Comparison of ENCODE assay signal across 8 cellular contexts in the genomic region with DNA sequence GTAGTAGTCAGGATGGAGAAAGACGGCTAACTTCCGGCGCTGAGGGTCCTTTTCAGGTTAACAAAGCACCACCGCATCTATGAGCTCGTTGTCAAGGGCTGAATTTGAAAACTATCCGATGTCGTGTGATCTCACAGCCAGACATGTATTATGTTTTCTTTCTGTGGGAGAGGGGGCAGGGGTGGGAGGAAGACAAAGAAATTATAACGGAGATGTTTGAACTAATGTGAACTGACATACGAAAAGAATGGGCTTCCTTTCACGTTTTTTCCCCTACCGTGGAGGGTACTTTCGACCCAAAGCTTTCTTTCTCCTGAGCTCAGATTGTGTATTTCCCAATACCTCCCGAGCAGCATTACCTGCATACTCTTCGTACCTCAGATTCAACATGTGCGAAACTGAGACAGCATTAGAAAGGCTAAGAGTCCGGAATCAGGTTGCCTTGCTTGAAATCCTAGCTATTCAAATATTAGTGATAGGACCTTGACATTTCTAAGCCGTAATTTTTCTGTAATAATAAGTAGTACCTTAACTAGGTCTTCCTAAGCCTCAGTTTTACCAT. TPM values are rescaled to one million over a fixed set of nuclear protein-coding genes. Genes with fewer than 3 reads are reported as not detected.
DNase-seq lines count a peak whose midpoint lies in the region; ATAC-seq and TF ChIP-seq lines count a peak whose summit lies in the region.

No MANE protein-coding gene starts in this region.

- no peak for DNase-seq in H9
- DNase-seq in WTC11 (ENCODE audit: low spot score) = no peak
- DNase-seq in skeletal muscle cell (ENCODE audit: low read depth) = no peak
- no peak for DNase-seq in occipital lobe (lab: John Stamatoyannopoulos, UW)
- no peak for DNase-seq in DMS114 treated with DMSO at 0.1 percent for 48 hours (lab: John Stamatoyannopoulos, UW; ENCODE audit: unreplicated experiment)
- DNase-seq in SKM-1 treated with dmso at 0.1 percent for 144 hours (lab: John Stamatoyannopoulos, UW; ENCODE audit: unreplicated experiment) = no peak
- no peak for DNase-seq in ACHN

- H3K56ac ChIP-seq in H9 (ENCODE audit: insufficient read length, low read depth, low read length) = no peak overlapping the region

- H2AFZ ChIP-seq in H9 (ENCODE audit: low read length) = peak overlapping the region; percentile 61

- no peak overlapping the region for H2BK12ac ChIP-seq in H9 (ENCODE audit: insufficient read length, low read depth, low read length)

- in situ Hi-C loops in ACHN (cut with HindIII; ENCODE audit: low pct_ligation_motif_present, low pct_unique_long_range_greater_than_20kb, low sequenced_read_pairs) = no loop called here

- no peak for TF ChIP-seq EP300 in gastroesophageal sphincter (IDR thresholded peaks at IDR 0.05)

- H3K27me3 Mint-ChIP-seq in H9 (ENCODE audit: low read depth) (no peaks in the 10 kb centered on the region), WTC11 (ENCODE audit: low read depth) (no peaks in the 10 kb centered on the region; the same call in 1 of the 2 replicates)

- H4K8ac ChIP-seq in H9 (replicated peaks; ENCODE audit: insufficient read length, low read depth, low read length) = peak overlapping the region; percentile 1

- no peaks in the 10 kb centered on the region for H3K9me3 Mint-ChIP-seq in H9
- H3K9me3 Mint-ChIP-seq in WTC11 = 0 out of 2 replicates have a peak, but pooled peaks cover 4% of the 10 kb centered on the region

- TF ChIP-seq CTCF in H9 (conservative IDR thresholded peaks at IDR 0.05) (no peak), WTC11 (IDR thresholded peaks at IDR 0.05) (no peak), gastroesophageal sphincter (IDR thresholded peaks at IDR 0.05) (no peak)

- peak overlapping the region; percentile 74 to 98 (median 96) for H3K27ac Mint-ChIP-seq in H9
- H3K27ac Mint-ChIP-seq in WTC11 = peak overlapping the region; percentile 100

- no peak overlapping the region for H2AK5ac ChIP-seq in H9 (ENCODE audit: insufficient read length, low read length)

- no peaks in the 10 kb centered on the region for H3K79me1 ChIP-seq in H9 (ENCODE audit: insufficient read depth, low read depth, low read length, poor library complexity, severe bottlenecking)

- no peak overlapping the region for H2BK20ac ChIP-seq in H9 (ENCODE audit: low read depth, low read length, poor library complexity, severe bottlenecking)

- H3K36me3 Mint-ChIP-seq in H9 (ENCODE audit: insufficient read depth in 1 of 3, low read depth in 3 of 3) = peaks cover 0 to 3% (median 0%) of the 10 kb centered on the region in 3 experiments; a peak in 2 of 7 replicates
- H3K36me3 Mint-ChIP-seq in WTC11 = no peaks in the 10 kb centered on the region

- H3K4me1 Mint-ChIP-seq in H9 (peaks cover 43 to 44% of the 10 kb centered on the region in 2 experiments), WTC11 (peaks cover 62% of the 10 kb centered on the region)

- POLR2A ChIA-PET in WTC11 (lab: Charles Lee) = interaction anchor here (0.6 to 0.8 kb wide), 2 partner anchors 17 to 543 kb away, joined by 3 to 6 read pairs; no protein-coding TSS in a partner anchor

- H3K9ac ChIP-seq in H9 (ENCODE audit: extremely low read depth, insufficient read length, low read length) = peak overlapping the region; percentile 12

- no peak overlapping the region for H4K91ac ChIP-seq in H9 (ENCODE audit: insufficient read length, low read depth, low read length)

- no peaks in the 10 kb centered on the region for H4K20me1 ChIP-seq in H9 (ENCODE audit: control insufficient read depth, insufficient read depth, insufficient read length)

- no CpG with 5 or more reads among the region's 17 CpGs for WGBS in H9 (ENCODE audit: extremely low coverage, insufficient read length, low lambda C conversion rate)
- WGBS in gastroesophageal sphincter (ENCODE audit: low coverage in 1 of 2), 2 donors = 28 to 59% methylated on average over 7 to 14 of the region's 17 CpGs

- CTCF ChIA-PET in WTC11 (lab: Charles Lee) = interaction anchor here (1.0 to 2.6 kb wide), 3 partner anchors 61 to 74 kb away, joined by 3 to 14 read pairs (median 9); no protein-coding TSS in a partner anchor

- H2BK15ac ChIP-seq in H9 (ENCODE audit: low read depth, low read length) = no peak overlapping the region

- H3K23ac ChIP-seq in H9 (ENCODE audit: insufficient read length, low read depth, low read length) = no peak overlapping the region

- peak overlapping the region; percentile 73 to 81 for H3K4me3 Mint-ChIP-seq in H9
- peak overlapping the region; percentile 76 for H3K4me3 Mint-ChIP-seq in WTC11

- H3K79me2 ChIP-seq in H9 (ENCODE audit: insufficient read depth, low read length) = peaks cover 3% of the 10 kb centered on the region; the same call in 1 of the 2 replicates

- peak overlapping the region; percentile 74 for H2BK120ac ChIP-seq in H9 (ENCODE audit: low read depth, low read length, poor library complexity, severe bottlenecking)

- H3K18ac ChIP-seq in H9 (ENCODE audit: insufficient read length, low read depth, low read length) = peak overlapping the region; percentile 80

- no peaks in the 10 kb centered on the region for H3K23me2 ChIP-seq in H9 (ENCODE audit: insufficient read length, low read depth, low read length, poor library complexity, severe bottlenecking)

- H3K4me3 ChIP-seq in gastroesophageal sphincter = peak overlapping the region; percentile 85 to 92
- peak overlapping the region; percentile 56 for H3K4me3 ChIP-seq in skeletal muscle cell (ENCODE audit: low read depth, low read length)

- no peaks in the 10 kb centered on the region for H3K36me3 ChIP-seq in gastroesophageal sphincter

- no peak for TF ChIP-seq POLR2A in gastroesophageal sphincter (IDR thresholded peaks at IDR 0.05)

- no peak overlapping the region for H3K4ac ChIP-seq in H9 (ENCODE audit: low read depth, low read length)

- H3K14ac ChIP-seq in H9 (ENCODE audit: insufficient read depth, low read length) = no peak overlapping the region; the same call in 1 of the 2 replicates

- H3T11ph ChIP-seq in H9 (ENCODE audit: low read length) = no peak overlapping the region

- ATAC-seq in WTC11 (no peak), gastroesophageal sphincter (no peak)

- peaks cover 15% of the 10 kb centered on the region for H3K4me1 ChIP-seq in H9 (ENCODE audit: insufficient read depth, low read length)
- peaks cover 0 to 24% (median 0%) of the 10 kb centered on the region in 3 donors for H3K4me1 ChIP-seq in gastroesophageal sphincter

- H3K27me3 ChIP-seq in H9 (ENCODE audit: insufficient read depth, low read length) (no peaks in the 10 kb centered on the region), gastroesophageal sphincter (no peaks in the 10 kb centered on the region)

- no peak overlapping the region for H2BK5ac ChIP-seq in H9 (ENCODE audit: insufficient read length, low read length)

- H3K9me3 ChIP-seq in H9 (ENCODE audit: control insufficient read depth, low read depth, low read length) (no peaks in the 10 kb centered on the region), gastroesophageal sphincter (no peaks in the 10 kb centered on the region)

- H3K4me2 ChIP-seq in H9 (ENCODE audit: insufficient read depth, insufficient read length, low read length) = peak overlapping the region; percentile 75

- peak overlapping the region; percentile 76 for H4K5ac ChIP-seq in H9 (ENCODE audit: insufficient read length, low read depth, low read length)

- no peak overlapping the region for H3K27ac ChIP-seq in H9 (ENCODE audit: insufficient read length, low read depth, low read length)
- H3K27ac ChIP-seq in gastroesophageal sphincter = peak overlapping the region in 3 of 4 donors; percentile 84 to 85 (median 84)

TF ChIP-seq in WTC11, 78 proteins besides CTCF, POLR2A, EP300 and RAD21:
- TF ChIP-seq, protein P1, sequence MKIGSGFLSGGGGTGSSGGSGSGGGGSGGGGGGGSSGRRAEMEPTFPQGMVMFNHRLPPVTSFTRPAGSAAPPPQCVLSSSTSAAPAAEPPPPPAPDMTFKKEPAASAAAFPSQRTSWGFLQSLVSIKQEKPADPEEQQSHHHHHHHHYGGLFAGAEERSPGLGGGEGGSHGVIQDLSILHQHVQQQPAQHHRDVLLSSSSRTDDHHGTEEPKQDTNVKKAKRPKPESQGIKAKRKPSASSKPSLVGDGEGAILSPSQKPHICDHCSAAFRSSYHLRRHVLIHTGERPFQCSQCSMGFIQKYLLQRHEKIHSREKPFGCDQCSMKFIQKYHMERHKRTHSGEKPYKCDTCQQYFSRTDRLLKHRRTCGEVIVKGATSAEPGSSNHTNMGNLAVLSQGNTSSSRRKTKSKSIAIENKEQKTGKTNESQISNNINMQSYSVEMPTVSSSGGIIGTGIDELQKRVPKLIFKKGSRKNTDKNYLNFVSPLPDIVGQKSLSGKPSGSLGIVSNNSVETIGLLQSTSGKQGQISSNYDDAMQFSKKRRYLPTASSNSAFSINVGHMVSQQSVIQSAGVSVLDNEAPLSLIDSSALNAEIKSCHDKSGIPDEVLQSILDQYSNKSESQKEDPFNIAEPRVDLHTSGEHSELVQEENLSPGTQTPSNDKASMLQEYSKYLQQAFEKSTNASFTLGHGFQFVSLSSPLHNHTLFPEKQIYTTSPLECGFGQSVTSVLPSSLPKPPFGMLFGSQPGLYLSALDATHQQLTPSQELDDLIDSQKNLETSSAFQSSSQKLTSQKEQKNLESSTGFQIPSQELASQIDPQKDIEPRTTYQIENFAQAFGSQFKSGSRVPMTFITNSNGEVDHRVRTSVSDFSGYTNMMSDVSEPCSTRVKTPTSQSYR (CRISPR knock-in tag; IDR thresholded peaks at IDR 0.05) = no peak
- no peak for TF ChIP-seq NFE2L1 (CRISPR knock-in tag; IDR thresholded peaks at IDR 0.05)
- TF ChIP-seq ELF4 (CRISPR knock-in tag; IDR thresholded peaks at IDR 0.05; ENCODE audit: low read depth) = no peak
- no peak for TF ChIP-seq JUN (CRISPR knock-in tag; IDR thresholded peaks at IDR 0.05)
- TF ChIP-seq EMX1 (CRISPR knock-in tag; IDR thresholded peaks at IDR 0.05) = no peak

RNA-seq across cellular contexts. Expression of a gene that starts 0.7 kb away (rescaled TPM):
- 120 and 122 TPM in 2 replicates for total RNA-seq in H9 (2021)
- 160 to 191 TPM (median 166 TPM) in 3 replicates for total RNA-seq in WTC11 (2021)
- total RNA-seq in gastroesophageal sphincter = 10 to 100 TPM; 29.8 to 48.1 (median 40.2) TPM
- 69.3 TPM for total RNA-seq in occipital lobe
